7 cellular contexts compared by ENCODE assay signal in genomic region chr13:73849292-73849691, GRCh38.
DNase-seq lines count a peak whose midpoint lies in the region; ATAC-seq lines count a peak whose summit lies in the region.

No MANE protein-coding gene starts in this region.

- peak; percentile 27 for DNase-seq in GM04504 (ENCODE audit: low read depth)
- peak; percentile 39 to 57 for DNase-seq in HAP-1 (ENCODE audit: low spot score in 2 of 2)
- DNase-seq in SK-N-DZ (ENCODE audit: low spot score) = peak; percentile 37
- peak; percentile 66 for DNase-seq in iris pigment epithelial cell (ENCODE audit: low read depth)
- no peak for DNase-seq in NK-92 treated with Interleukin-12 subunit alpha and Interleukin-12 subunit beta, amount 100 ng/mL, for 24 hours (lab: John Stamatoyannopoulos, UW)
- no peak for DNase-seq in epidermal melanocyte (ENCODE audit: insufficient read length, low spot score)

- no peak overlapping the region for H3K4me3 ChIP-seq in HAP-1

- H3K4me1 ChIP-seq in HAP-1 = 0 out of 2 replicates have a peak, but pooled peaks cover 12% of the 10 kb centered on the region

- in situ Hi-C loops in HAP-1 (cut with MboI; ENCODE audit: low sequenced_read_pairs) = loop anchor here (25.0 kb wide), 1 partner anchor 438 kb away; no protein-coding TSS in a partner anchor

- no peaks in the 10 kb centered on the region for H3K9me3 ChIP-seq in HAP-1

- H3K27me3 ChIP-seq in HAP-1 (ENCODE audit: low read depth) = no peaks in the 10 kb centered on the region

- ATAC-seq in GM18873 (IDR thresholded peaks at IDR 0.05; ENCODE audit: low FRiP score, unreplicated experiment) = no peak

- H3K36me3 ChIP-seq in HAP-1 (replicated peaks) = 0 out of 2 replicates have a peak, but pooled peaks cover 2% of the 10 kb centered on the region

Comparison
In these comparisons a context has a peak if more than half of its experiments do, and no peak if none do; other contexts are left out.
1. DNase-seq: peak in GM04504 (single experiment), HAP-1 (2 of 2), SK-N-DZ (single experiment) and iris pigment epithelial cell (single experiment); none in NK-92 treated with Interleukin-12 subunit alpha and Interleukin-12 subunit beta, amount 100 ng/mL, for 24 hours (single experiment) and epidermal melanocyte (single experiment).